9 cellular contexts compared by ENCODE assay signal in genomic region chr19:17202249-17202648, GRCh38. TPM values are rescaled to one million over a fixed set of nuclear protein-coding genes. Genes with fewer than 3 reads are reported as not detected.
DNase-seq lines count a peak whose midpoint lies in the region; ATAC-seq, FAIRE-seq and TF ChIP-seq lines count a peak whose summit lies in the region.
"Had no signal": no experiment of that assay in that cellular context is flagged by ENCODE, and none has a peak within 500 bp of the region (broad histone marks: within the 10 kb centered on the region; RNA-seq: fewer than 3 reads in every experiment).

No MANE protein-coding gene starts in this region.

- H3K9me1 ChIP-seq in K562 (ENCODE audit: control insufficient read depth, insufficient read depth, low read length), result no peaks in the 10 kb centered on the region

- TF ChIP-seq POLR2A in K562 (conservative IDR thresholded peaks at IDR 0.05) (no peak), spleen (IDR thresholded peaks at IDR 0.05) (no peak)

- H3K36me3 ChIP-seq in K562 (ENCODE audit: control insufficient read depth, insufficient read depth, low read length), result peaks cover 61% of the 10 kb centered on the region; the same call in 2 of the 3 replicates
- H3K36me3 ChIP-seq in spleen, result peaks cover 2 to 100% (median 98%) of the 10 kb centered on the region in 6 donors

- peak; percentile 16 for DNase-seq in activated naive CD4-positive, alpha-beta T cell treated with Interleukin-2 at 50 U/mL for 16 hours
- DNase-seq in activated naive CD4-positive, alpha-beta T cell (lab: John Stamatoyannopoulos, UW), result no peak
- DNase-seq in NAMALWA (ENCODE audit: low spot score) (peak; percentile 49), K562 (ENCODE audit: extremely low read depth in 1 of 4, low spot score in 3 of 4) (no peak), spleen (peak; percentile 56), retina (no peak), hypothalamus (lab: John Stamatoyannopoulos, UW) (no peak), KBM-7 (no peak)
- DNase-seq: PC-9 had no signal

- H4K20me1 ChIP-seq in K562 (replicated peaks; ENCODE audit: control insufficient read depth, insufficient read depth, low read length), result no peaks in the 10 kb centered on the region

- no peak for TF ChIP-seq RAD21 in K562 (CRISPR knock-in tag; conservative IDR thresholded peaks at IDR 0.05 in 1 of 2, IDR thresholded peaks at IDR 0.05 in 1 of 2)

- no peak for ATAC-seq in K562

- H3K9ac ChIP-seq in K562 (ENCODE audit: insufficient read depth in 1 of 2, low read depth in 2 of 2, low read length in 2 of 2), result no peak overlapping the region

- H3K4me3 ChIP-seq in K562 (no peak overlapping the region), spleen (no peak overlapping the region)
- H3K4me3 ChIP-seq: PC-9 had no signal

- no peak for TF ChIP-seq CTCF in K562 (IDR thresholded peaks at IDR 0.05 in 2 of 3, conservative IDR thresholded peaks at IDR 0.05 in 1 of 3; ENCODE audit: insufficient read depth in 2 of 3, low read depth in 1 of 3, low read length in 3 of 3)
- no peak for TF ChIP-seq CTCF in spleen (IDR thresholded peaks at IDR 0.05 in 8 of 11, conservative IDR thresholded peaks at IDR 0.05 in 3 of 11)

- POLR2A ChIA-PET in K562 (lab: Yijun Ruan, JAX), result no interaction called here

- no peaks in the 10 kb centered on the region for H3K79me2 ChIP-seq in K562 (ENCODE audit: control insufficient read depth, insufficient read depth, low read length)

- no peak overlapping the region for H2AFZ ChIP-seq in K562 (ENCODE audit: low read depth, low read length)
- H2AFZ ChIP-seq: PC-9 had no signal

- no peak overlapping the region for H3K4me2 ChIP-seq in K562 (ENCODE audit: insufficient read depth, low read length)
- H3K4me2 ChIP-seq: PC-9 had no signal

- TF ChIP-seq EP300 in K562 (IDR thresholded peaks at IDR 0.05; ENCODE audit: low read length), result no peak

- H3K4me1 ChIP-seq in K562 (replicated peaks in 1 of 2; ENCODE audit: control insufficient read depth in 2 of 2, insufficient read depth in 2 of 2, low read length in 2 of 2), result peaks cover 0 to 24% of the 10 kb centered on the region in 2 experiments; a peak in 1 of 5 replicates
- H3K4me1 ChIP-seq in spleen, result no peaks in the 10 kb centered on the region

- H3K27me3 ChIP-seq in K562 (ENCODE audit: control insufficient read depth in 2 of 2, insufficient read depth in 2 of 2, low read length in 2 of 2), result no peaks in the 10 kb centered on the region
- H3K27me3 ChIP-seq in spleen (replicated peaks in 1 of 7), result no peaks in the 10 kb centered on the region

- H3K27ac ChIP-seq in K562 (ENCODE audit: extremely low read depth, low read depth, low read length) (no peak overlapping the region), spleen (no peak overlapping the region)
- H3K27ac ChIP-seq: PC-9 had no signal

- intact Hi-C loops in K562 (cut with micrococcal nuclease) (loop anchor here (10.0 kb wide), 1 partner anchor 127 kb away; the partner anchor contains the start of genes HAUS8 and MYO9B), spleen (cut with DNase I; ENCODE audit: low total_unique reads) (no loop called here)

- CTCF ChIA-PET in K562 (lab: Yijun Ruan, JAX; ENCODE audit: low intra/inter-chr PET ratio), result interaction anchor here (0.6 kb wide), 1 partner anchor 92 kb away, joined by 3 read pairs; no protein-coding TSS in a partner anchor

- in situ Hi-C loops in K562 (cut with MboI), result loop anchor here (5.0 kb wide), 1 partner anchor 75 kb away; no protein-coding TSS in a partner anchor
- in situ Hi-C loops in KBM-7 (cut with MboI; ENCODE audit: low pct_unique_long_range_greater_than_20kb, low sequenced_read_pairs), result no loop called here

- FAIRE-seq in K562 (lab: Jason Lieb, UNC), result no peak

- BruUV-seq in K562 (replicated peaks; lab: Mats Ljungman, UMichigan), result no TSS peak

- WGBS in K562 (ENCODE audit: insufficient coverage, low coverage, missing lambda C conversion rate), result 79% methylated on average over 9 of the region's 9 CpGs
- 85 to 90% (median 87%) methylated on average over 8 to 9 of the region's 9 CpGs for WGBS in spleen, 5 donors

- H3K9me3 ChIP-seq in K562 (replicated peaks; ENCODE audit: control insufficient read depth, insufficient read depth, low read depth, low read length) (no peaks in the 10 kb centered on the region), spleen (no peaks in the 10 kb centered on the region)

TF ChIP-seq in K562, 482 proteins besides CTCF, POLR2A, EP300 and RAD21:
- TF ChIP-seq POLR2G (IDR thresholded peaks at IDR 0.05; ENCODE audit: low read depth, low read length) (0 out of 2 replicates have a peak, but pooled peaks have one; percentile 14), HDAC1 (IDR thresholded peaks at IDR 0.05) (peak in 1 of 2 experiments; percentile 27; a peak in 1 of 4 replicates), HMG20B (CRISPR knock-in tag; IDR thresholded peaks at IDR 0.05) (no peak), POLR2B (IDR thresholded peaks at IDR 0.05; ENCODE audit: low read depth, partially characterized antibody) (peak; percentile 22), MYNN (IDR thresholded peaks at IDR 0.05) (peak; percentile 21; the same call in 1 of the 2 replicates), MYNN (CRISPR knock-in tag; IDR thresholded peaks at IDR 0.05) (no peak), KLF13 (tag; IDR thresholded peaks at IDR 0.05; ENCODE audit: borderline replicate concordance, low read depth) (0 out of 2 replicates have a peak, but pooled peaks have one; percentile 8)
TF ChIP-seq in K562: peak in this region for 5.

RNA-seq across cellular contexts. Expression of gene USE1, which starts 12.9 kb away (rescaled TPM):
- 15.6 and 34.4 TPM in 2 replicates for total RNA-seq in K562 (2011; cell fraction: chromatin; rRNA removed; ENCODE audit: low replicate concordance)
- total RNA-seq in K562 (2011; cell fraction: nucleolus; rRNA removed), result 24.5 and 31.5 TPM in 2 replicates
- total RNA-seq in K562 (2011; cell fraction: nucleoplasm; rRNA removed), result 20.2 and 24.3 TPM in 2 replicates
- 38.8 and 40.7 TPM in 2 replicates for total RNA-seq in K562 (2014; rRNA removed)
- total RNA-seq in K562 (2014; rRNA removed; fragmentation: Illumina TruSeq; extraction: Trizol), result 15.2 and 17.3 TPM in 2 replicates
- total RNA-seq in K562 (2015; rRNA removed; fragmentation: Illumina TruSeq; extraction: Trizol), result 23.9 TPM in 2 replicates
- 34.0 and 34.9 TPM in 2 replicates for total RNA-seq in K562 (2021)
- polyA plus RNA-seq in K562 (2011; rRNA removed), result 19.1 and 21.1 TPM in 2 replicates
- 25.0 and 38.2 TPM in 2 replicates for polyA plus RNA-seq in K562 (2011; cell fraction: cytosol; rRNA removed)
- 16.7 and 20.6 TPM in 2 replicates for polyA plus RNA-seq in K562 (2011; cell fraction: nucleus; rRNA removed)
- 35.2 and 46.0 TPM in 2 replicates for polyA plus RNA-seq in K562 (2012)
- polyA plus RNA-seq in K562 (2014; fragmentation: Illumina TruSeq; extraction: Trizol), result 27.3 and 32.8 TPM in 2 replicates
- 10 to 100 TPM; 39.3 to 46.7 TPM for polyA plus RNA-seq in K562 (2014; fragmentation: Nextera tagmentation; extraction: Ambion mirVana)
- polyA plus RNA-seq in K562 (2014; rRNA removed), result 50.6 and 52.4 TPM in 2 replicates
- 11.2 and 20.2 TPM in 2 replicates for polyA minus RNA-seq in K562 (2011; rRNA and poly(A)+ RNA removed)
- polyA minus RNA-seq in K562 (2011; cell fraction: cytosol; rRNA and poly(A)+ RNA removed), result 12.1 and 12.7 TPM in 2 replicates
- 6.6 and 9.3 TPM in 2 replicates for polyA minus RNA-seq in K562 (2011; cell fraction: nucleus; rRNA and poly(A)+ RNA removed)
- total RNA-seq in spleen, result 10 to 100 TPM; 17.2 to 30.4 (median 25.9) TPM
- 10 to 100 TPM; 65.1 to 74.4 (median 65.4) TPM for polyA plus RNA-seq in spleen

RNA-seq across cellular contexts. Expression of gene OCEL1, which starts 23.8 kb away (rescaled TPM):
- total RNA-seq in K562 (2011; cell fraction: chromatin; rRNA removed; ENCODE audit: low replicate concordance), result 6.5 and 21.1 TPM in 2 replicates
- total RNA-seq in K562 (2011; cell fraction: nucleolus; rRNA removed), result 15.1 and 16.3 TPM in 2 replicates
- total RNA-seq in K562 (2011; cell fraction: nucleoplasm; rRNA removed), result 12.4 and 15.1 TPM in 2 replicates
- total RNA-seq in K562 (2014; rRNA removed) (12.4 and 17.6 TPM in 2 replicates), K562 (2014; rRNA removed; fragmentation: Illumina TruSeq; extraction: Trizol) (11.6 and 14.7 TPM in 2 replicates), K562 (2015; rRNA removed; fragmentation: Illumina TruSeq; extraction: Trizol) (9.3 and 11.2 TPM in 2 replicates), K562 (2021) (38.0 and 38.6 TPM in 2 replicates), spleen (10 to 100 TPM in 6 of 7 donors, 1 to 10 TPM in 1; 7.7 to 28.6 (median 25.4) TPM)
- polyA plus RNA-seq in K562 (2011; rRNA removed) (10.2 TPM in 2 replicates), K562 (2014; fragmentation: Illumina TruSeq; extraction: Trizol) (18.8 and 27.0 TPM in 2 replicates), K562 (2014; fragmentation: Nextera tagmentation; extraction: Ambion mirVana) (10 to 100 TPM in 1 of 2 experiments, 1 to 10 TPM in 1; 8.0 to 10.7 TPM), K562 (2014; rRNA removed) (16.3 and 18.6 TPM in 2 replicates), spleen (10 to 100 TPM; 20.4 to 31.8 (median 24.3) TPM)
- polyA plus RNA-seq in K562 (2011; cell fraction: cytosol; rRNA removed), result 13.3 and 25.0 TPM in 2 replicates
- polyA plus RNA-seq in K562 (2011; cell fraction: nucleus; rRNA removed), result 15.4 and 17.4 TPM in 2 replicates
- polyA plus RNA-seq in K562 (2012), result 24.9 and 39.7 TPM in 2 replicates
- 3.5 and 5.2 TPM in 2 replicates for polyA minus RNA-seq in K562 (2011; rRNA and poly(A)+ RNA removed)
- 10.7 and 13.4 TPM in 2 replicates for polyA minus RNA-seq in K562 (2011; cell fraction: cytosol; rRNA and poly(A)+ RNA removed)
- 4.0 and 4.9 TPM in 2 replicates for polyA minus RNA-seq in K562 (2011; cell fraction: nucleus; rRNA and poly(A)+ RNA removed)

RNA-seq across cellular contexts. Expression of gene NR2F6, which starts 43.5 kb away (rescaled TPM):
- total RNA-seq in K562 (2011; cell fraction: chromatin; rRNA removed; ENCODE audit: low replicate concordance), result 10.8 and 27.6 TPM in 2 replicates
- 38.8 and 38.9 TPM in 2 replicates for total RNA-seq in K562 (2011; cell fraction: nucleolus; rRNA removed)
- 21.8 and 21.9 TPM in 2 replicates for total RNA-seq in K562 (2011; cell fraction: nucleoplasm; rRNA removed)
- total RNA-seq in K562 (2014; rRNA removed) (93.2 and 99.7 TPM in 2 replicates), K562 (2014; rRNA removed; fragmentation: Illumina TruSeq; extraction: Trizol) (9.8 and 12.6 TPM in 2 replicates), K562 (2015; rRNA removed; fragmentation: Illumina TruSeq; extraction: Trizol) (22.8 and 25.2 TPM in 2 replicates), K562 (2021) (95.9 and 97.5 TPM in 2 replicates), spleen (10 to 100 TPM; 11.6 to 15.0 (median 14.5) TPM)
- polyA plus RNA-seq in K562 (2011; rRNA removed) (18.8 and 23.9 TPM in 2 replicates), K562 (2014; fragmentation: Illumina TruSeq; extraction: Trizol) (11.4 and 15.7 TPM in 2 replicates), K562 (2014; fragmentation: Nextera tagmentation; extraction: Ambion mirVana) (1 to 10 TPM in 1 of 2 experiments, under 1 TPM in 1; 0.76 to 3.0 TPM), K562 (2014; rRNA removed) (64.2 and 69.6 TPM in 2 replicates), spleen (10 to 100 TPM in 1 of 3 donors, 1 to 10 TPM in 2; 6.6 to 11.9 (median 7.8) TPM)
- polyA plus RNA-seq in K562 (2011; cell fraction: cytosol; rRNA removed), result 30.9 and 123 TPM in 2 replicates
- 22.1 and 32.8 TPM in 2 replicates for polyA plus RNA-seq in K562 (2011; cell fraction: nucleus; rRNA removed)
- polyA plus RNA-seq in K562 (2012), result 39.5 and 51.7 TPM in 2 replicates
- polyA minus RNA-seq in K562 (2011; rRNA and poly(A)+ RNA removed), result 5.7 and 7.4 TPM in 2 replicates
- polyA minus RNA-seq in K562 (2011; cell fraction: cytosol; rRNA and poly(A)+ RNA removed), result 29.7 and 39.7 TPM in 2 replicates
- polyA minus RNA-seq in K562 (2011; cell fraction: nucleus; rRNA and poly(A)+ RNA removed), result 9.3 and 11.7 TPM in 2 replicates

Comparison
In these comparisons a context has a peak if more than half of its experiments do, and no peak if none do; other contexts are left out.
1. DNase-seq: peak in activated naive CD4-positive, alpha-beta T cell treated with Interleukin-2 at 50 U/mL for 16 hours (single experiment), NAMALWA (single experiment) and spleen (single experiment); none in activated naive CD4-positive, alpha-beta T cell (0 of 4), K562 (0 of 4), retina (single experiment), hypothalamus (0 of 51) and KBM-7 (single experiment).